8 cellular contexts compared by ENCODE assay signal in the genomic region with DNA sequence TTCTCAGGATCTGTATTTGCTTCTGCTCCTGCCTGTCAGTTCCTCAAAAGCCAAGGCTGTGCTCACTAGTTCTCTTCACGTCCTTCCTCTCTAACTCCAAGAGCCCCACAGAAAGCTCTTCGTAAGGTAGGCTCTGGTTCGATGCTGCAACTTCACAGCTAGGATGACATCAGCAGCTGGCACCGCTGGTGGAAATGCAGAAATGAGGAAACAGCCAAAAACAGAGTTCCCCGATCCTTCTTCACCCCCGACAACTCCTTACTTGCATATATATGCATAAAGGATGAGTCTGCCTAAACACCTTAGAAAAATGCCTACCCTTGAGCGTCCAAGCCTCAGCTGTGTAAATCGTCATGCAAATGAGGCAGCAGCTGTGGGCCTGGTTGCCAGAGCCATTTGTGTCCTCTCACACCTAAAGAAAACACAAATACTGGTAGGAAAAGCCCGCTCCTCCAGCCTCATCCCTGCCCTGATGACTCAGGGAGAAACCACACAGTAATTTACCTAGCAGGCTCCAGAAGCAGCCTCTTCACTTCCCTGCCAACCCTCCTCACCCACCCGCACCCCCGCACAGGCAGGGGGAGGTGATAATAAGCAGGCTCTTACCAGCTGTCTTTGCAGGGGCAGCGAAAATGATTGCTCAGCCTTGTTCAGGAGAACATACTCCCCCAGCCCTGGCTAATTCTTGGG. TPM values are rescaled to one million over a fixed set of nuclear protein-coding genes. Genes with fewer than 3 reads are reported as not detected.
DNase-seq lines count a peak whose midpoint lies in the region; ATAC-seq and TF ChIP-seq lines count a peak whose summit lies in the region.

No MANE protein-coding gene starts in this region.

- peak overlapping the region; percentile 25 for H3K27ac Mint-ChIP-seq in osteocyte (ENCODE audit: unreplicated experiment)

- peak; percentile 33 for ATAC-seq in GM19467 (IDR thresholded peaks at IDR 0.05; ENCODE audit: unreplicated experiment)
- ATAC-seq in HG03039 (IDR thresholded peaks at IDR 0.05; ENCODE audit: unreplicated experiment) = no peak
- ATAC-seq in HG03097 (IDR thresholded peaks at IDR 0.05; ENCODE audit: low FRiP score, unreplicated experiment) = no peak

- H3K4me1 Mint-ChIP-seq in osteocyte (ENCODE audit: unreplicated experiment) = peaks cover 39% of the 10 kb centered on the region

- TF ChIP-seq CTCF in foreskin fibroblast (IDR thresholded peaks at IDR 0.05; ENCODE audit: low read depth, low read length) = no peak
- TF ChIP-seq CTCF in osteocyte (IDR thresholded peaks at IDR 0.05) = no peak

- H3K4me3 Mint-ChIP-seq in osteocyte (ENCODE audit: unreplicated experiment) = no peak overlapping the region

- H3K36me3 Mint-ChIP-seq in osteocyte (ENCODE audit: unreplicated experiment) = no peaks in the 10 kb centered on the region

- H3K4me3 ChIP-seq in foreskin fibroblast (ENCODE audit: low read depth in 1 of 2, low read length in 2 of 2) = no peak overlapping the region

- no peaks in the 10 kb centered on the region for H3K27me3 Mint-ChIP-seq in osteocyte (ENCODE audit: unreplicated experiment)

- H3K9me3 Mint-ChIP-seq in osteocyte (ENCODE audit: unreplicated experiment) = no peaks in the 10 kb centered on the region

- peak; percentile 31 for DNase-seq in AG08395 (ENCODE audit: low spot score)
- DNase-seq in NCI-H1092 treated with DMSO at 0.1 percent for 48 hours (lab: John Stamatoyannopoulos, UW) = peak; percentile 73
- peak; percentile 99 for DNase-seq in SIG-M5 treated with dmso at 0.1 percent for 504 hours (lab: John Stamatoyannopoulos, UW; ENCODE audit: unreplicated experiment)
- peak; percentile 19 to 59 for DNase-seq in foreskin fibroblast
- DNase-seq in osteocyte (ENCODE audit: extremely low spot score, unreplicated experiment) = peak; percentile 71

RNA-seq across cellular contexts. Expression of a gene that starts 28.2 kb away (rescaled TPM):
- 0.56 and 0.71 TPM in 2 replicates for total RNA-seq in osteocyte

Comparison
In these comparisons a context has a peak if more than half of its experiments do, and no peak if none do; other contexts are left out.
1. DNase-seq: peak in every context shown above with its lines; median percentile 99 in SIG-M5 treated with dmso at 0.1 percent for 504 hours; 73 in NCI-H1092 treated with DMSO at 0.1 percent for 48 hours; 71 in osteocyte; 39 in foreskin fibroblast; 31 in AG08395.